7 cellular contexts compared by ENCODE assay signal in the genomic region with DNA sequence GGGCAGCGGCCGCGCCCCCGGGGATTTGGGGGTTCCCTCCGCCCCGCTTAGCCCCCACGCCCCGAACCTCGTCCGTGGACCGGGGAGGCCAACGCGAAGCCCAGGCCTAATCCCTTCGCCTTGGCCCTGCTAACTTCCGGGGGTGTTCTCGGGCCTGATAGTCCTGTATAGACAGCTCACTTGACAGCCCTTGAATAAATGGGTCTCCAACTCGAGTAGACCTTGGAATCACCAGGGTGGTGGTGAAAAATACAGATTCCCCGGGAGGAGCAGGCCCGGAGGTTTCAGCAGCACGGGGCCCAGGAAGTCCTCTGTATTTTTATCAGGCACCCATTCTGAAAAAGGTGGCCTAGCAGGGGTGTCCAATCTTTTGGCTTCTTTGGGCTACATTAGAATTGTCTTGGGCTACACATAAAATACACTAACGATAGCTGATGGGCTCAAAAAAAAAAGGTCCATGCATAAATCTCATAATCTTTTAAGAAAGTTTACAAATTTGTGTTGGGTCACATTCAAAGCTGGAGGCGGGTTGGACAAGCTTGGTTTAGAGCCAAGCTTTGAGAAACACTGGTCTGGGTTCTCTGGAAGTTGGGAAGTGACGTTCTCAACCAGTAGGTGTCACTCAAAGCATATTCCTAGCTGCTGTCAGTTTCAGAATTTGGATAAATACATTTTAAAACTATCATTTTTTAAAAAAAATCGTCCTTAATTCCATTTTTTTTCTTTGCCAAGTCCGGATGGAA.
DNase-seq lines count a peak whose midpoint lies in the region; ATAC-seq, FAIRE-seq and TF ChIP-seq lines count a peak whose summit lies in the region.

No MANE protein-coding gene starts in this region.

- TF ChIP-seq POLR2A in IMR-90 (IDR thresholded peaks at IDR 0.05; ENCODE audit: low read depth, low read length) (no peak), heart left ventricle (IDR thresholded peaks at IDR 0.05) (no peak)

- peak overlapping the region; percentile 92 for H3K27ac ChIP-seq in IMR-90 (ENCODE audit: insufficient read depth, low read length)
- peak overlapping the region; percentile 81 to 98 (median 95) for H3K27ac ChIP-seq in heart left ventricle
- peak overlapping the region; percentile 93 to 97 (median 96) for H3K27ac ChIP-seq in pancreas

- DNase-seq in GM03348 (ENCODE audit: low spot score) = peak; percentile 89
- DNase-seq in IMR-90 = peak; percentile 91
- DNase-seq in OCI-M1 (lab: John Stamatoyannopoulos, UW) = peak; percentile 97
- peak; percentile 77 for DNase-seq in amniotic epithelial cell (ENCODE audit: low read depth)
- DNase-seq in heart left ventricle = peak in 4 of 5 donors; percentile 41 to 69 (median 56)
- peak in 4 of 6 donors; percentile 40 to 71 (median 67) for DNase-seq in pancreas

- H3K23ac ChIP-seq in IMR-90 (ENCODE audit: low read depth, low read length) = peak overlapping the region; percentile 51; the same call in 1 of the 2 replicates

- H3K9ac ChIP-seq in IMR-90 (ENCODE audit: low read depth, low read length) = peak overlapping the region; percentile 53; the same call in 1 of the 2 replicates

- CTCF ChIA-PET in IMR-90 (lab: Yijun Ruan, JAX) = interaction anchor here (0.6 to 1.5 kb wide), 8 partner anchors 11 to 746 kb away, joined by 3 to 8 read pairs (median 4); no protein-coding TSS in a partner anchor

- H3K4me1 ChIP-seq in IMR-90 (ENCODE audit: control insufficient read depth, insufficient read depth, low read length) = peaks cover 5% of the 10 kb centered on the region
- H3K4me1 ChIP-seq in heart left ventricle = peaks cover 0 to 42% (median 21%) of the 10 kb centered on the region in 12 donors
- peaks cover 5 to 9% (median 8%) of the 10 kb centered on the region in 3 donors for H3K4me1 ChIP-seq in pancreas

- BruUV-seq in IMR-90 (replicated peaks; lab: Mats Ljungman, UMichigan) = no TSS peak

- H2AK5ac ChIP-seq in IMR-90 (ENCODE audit: low read depth, low read length) = peak overlapping the region; percentile 42; the same call in 1 of the 2 replicates

- peak overlapping the region; percentile 72 for H4K5ac ChIP-seq in IMR-90 (ENCODE audit: low read depth, low read length)

- peak overlapping the region; percentile 65 for H3K18ac ChIP-seq in IMR-90 (ENCODE audit: low read depth, low read length)

- no peaks in the 10 kb centered on the region for H3K36me3 ChIP-seq in IMR-90 (ENCODE audit: control insufficient read depth, insufficient read depth, low read length)
- no peaks in the 10 kb centered on the region for H3K36me3 ChIP-seq in heart left ventricle
- no peaks in the 10 kb centered on the region for H3K36me3 ChIP-seq in pancreas

- FAIRE-seq in pancreas (lab: Jason Lieb, UNC) = peak; percentile 98

- H2BK15ac ChIP-seq in IMR-90 (ENCODE audit: low read depth, low read length) = no peak overlapping the region

- peak overlapping the region; percentile 9; the same call in 1 of the 2 replicates for H3K56ac ChIP-seq in IMR-90 (ENCODE audit: extremely low read depth, insufficient read depth, low read length)

- in situ Hi-C loops in IMR-90 (cut with MboI; ENCODE audit: low sequenced_read_pairs) = no loop called here

- H2AFZ ChIP-seq in IMR-90 (replicated peaks; ENCODE audit: low read length, poor library complexity) = peak overlapping the region; percentile 90

- WGBS in IMR-90 (ENCODE audit: extremely low coverage in 2 of 2, insufficient read length in 1 of 2), 2 experiments = 16% methylated on average over 13 of the region's 25 CpGs; no CpG with 5 or more reads in 1 of the 2 experiments
- 1 to 9% (median 3%) methylated on average over 12 to 25 of the region's 25 CpGs for WGBS in heart left ventricle, 4 donors
- WGBS in pancreas, 2 donors = 1 to 2% methylated on average over 23 to 25 of the region's 25 CpGs

- peaks cover 0 to 13% of the 10 kb centered on the region in 2 experiments; a peak in 2 of 4 replicates for H3K79me1 ChIP-seq in IMR-90 (ENCODE audit: low read depth in 1 of 2, low read length in 2 of 2)

- TF ChIP-seq RAD21 in IMR-90 (IDR thresholded peaks at IDR 0.05; ENCODE audit: low read length) = peak; percentile 83

- H4K91ac ChIP-seq in IMR-90 (ENCODE audit: insufficient read depth, low read depth, low read length) = 0 out of 2 replicates have a peak overlapping the region, but pooled peaks have one; percentile 15

- peak overlapping the region; percentile 80 for H2AK9ac ChIP-seq in IMR-90 (replicated peaks; ENCODE audit: low read depth, low read length, poor library complexity)

- TF ChIP-seq CTCF in IMR-90 (conservative IDR thresholded peaks at IDR 0.05; ENCODE audit: low read depth, low read length) (peak; percentile 86), heart left ventricle (IDR thresholded peaks at IDR 0.05) (peak; percentile 61 to 95 (median 80)), pancreas (IDR thresholded peaks at IDR 0.05) (peak in 3 of 4 donors; percentile 54 to 68 (median 58))

- peak overlapping the region; percentile 38 for H3K4me2 ChIP-seq in IMR-90 (ENCODE audit: low read depth, low read length)

- H4K20me1 ChIP-seq in IMR-90 (ENCODE audit: insufficient read depth, low read length) = no peaks in the 10 kb centered on the region

- dilution Hi-C loops in IMR-90 (cut with HindIII; ENCODE audit: low sequenced_read_pairs, unreplicated experiment) = no loop called here

- H2BK20ac ChIP-seq in IMR-90 (ENCODE audit: low read depth, low read length) = peak overlapping the region; percentile 8; the same call in 1 of the 2 replicates

- H4K8ac ChIP-seq in IMR-90 (ENCODE audit: low read depth in 2 of 2, low read length in 2 of 2) = peak overlapping the region; percentile 23 to 83

- H3K4me3 ChIP-seq in IMR-90 (ENCODE audit: insufficient read depth, low read depth, low read length) (no peak overlapping the region), heart left ventricle (peak overlapping the region; percentile 32 to 71 (median 56)), pancreas (peak overlapping the region; percentile 23 to 61 (median 46))

- peak overlapping the region; percentile 65 for H3K4ac ChIP-seq in IMR-90 (ENCODE audit: low read depth, low read length)

- ATAC-seq in GM21723 (IDR thresholded peaks at IDR 0.05; ENCODE audit: unreplicated experiment) (peak; percentile 58), IMR-90 (ENCODE audit: low read depth) (peak; percentile 50), heart left ventricle (peak; percentile 66 to 84 (median 76)), pancreas (peak; percentile 85 to 94 (median 86))

- no peaks in the 10 kb centered on the region for H3K9me3 ChIP-seq in IMR-90 (ENCODE audit: control insufficient read depth, insufficient read depth, low read length)
- H3K9me3 ChIP-seq in heart left ventricle = no peaks in the 10 kb centered on the region
- H3K9me3 ChIP-seq in pancreas = no peaks in the 10 kb centered on the region

- H3K27me3 ChIP-seq in IMR-90 (ENCODE audit: control insufficient read depth, insufficient read depth, low read length) (no peaks in the 10 kb centered on the region), heart left ventricle (peaks cover 0 to 7% (median 0%) of the 10 kb centered on the region in 9 donors), pancreas (no peaks in the 10 kb centered on the region)

- H2BK120ac ChIP-seq in IMR-90 (ENCODE audit: low read depth, low read length) = peak overlapping the region; percentile 49

- intact Hi-C loops in IMR-90 (cut with micrococcal nuclease) (loop anchor here (1.0 to 10.0 kb wide), 6 partner anchors 114 to 1254 kb away; no protein-coding TSS in a partner anchor), heart left ventricle (cut with DNase I) (loop anchor here in 4 of 10 donors (5.0 to 10.0 kb wide), 5 partner anchors 202 to 1157 kb away; no protein-coding TSS in a partner anchor), pancreas (cut with DNase I) (no loop called here)

- POLR2A ChIA-PET in IMR-90 (lab: Charles Lee; ENCODE audit: unreplicated experiment) = interaction anchor here (0.6 kb wide), 1 partner anchor 474 kb away, joined by 3 read pairs; no protein-coding TSS in a partner anchor

- peak overlapping the region; percentile 74 for H2BK5ac ChIP-seq in IMR-90 (ENCODE audit: low read depth, low read length, poor library complexity, severe bottlenecking)

- peak overlapping the region; percentile 35 for H3K14ac ChIP-seq in IMR-90 (replicated peaks; ENCODE audit: low read depth, low read length)

- H3K9me1 ChIP-seq in IMR-90 (ENCODE audit: insufficient read depth, low read length) = no peaks in the 10 kb centered on the region; the same call in 1 of the 2 replicates

TF ChIP-seq in IMR-90, 13 proteins besides CTCF, POLR2A, EP300 and RAD21:
- TF ChIP-seq CEBPB (IDR thresholded peaks at IDR 0.05; ENCODE audit: low read depth, low read length) = 0 out of 2 replicates have a peak, but pooled peaks have one; percentile 23
- TF ChIP-seq MAFK (IDR thresholded peaks at IDR 0.05; ENCODE audit: low read depth, low read length) = no peak
- TF ChIP-seq, protein P1, sequence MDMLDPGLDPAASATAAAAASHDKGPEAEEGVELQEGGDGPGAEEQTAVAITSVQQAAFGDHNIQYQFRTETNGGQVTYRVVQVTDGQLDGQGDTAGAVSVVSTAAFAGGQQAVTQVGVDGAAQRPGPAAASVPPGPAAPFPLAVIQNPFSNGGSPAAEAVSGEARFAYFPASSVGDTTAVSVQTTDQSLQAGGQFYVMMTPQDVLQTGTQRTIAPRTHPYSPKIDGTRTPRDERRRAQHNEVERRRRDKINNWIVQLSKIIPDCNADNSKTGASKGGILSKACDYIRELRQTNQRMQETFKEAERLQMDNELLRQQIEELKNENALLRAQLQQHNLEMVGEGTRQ (IDR thresholded peaks at IDR 0.05; ENCODE audit: low read depth, low read length) = no peak
- no peak for TF ChIP-seq MAZ (IDR thresholded peaks at IDR 0.05; ENCODE audit: borderline replicate concordance, low read depth, low read length)
- peak; percentile 63 for TF ChIP-seq SMC3 (IDR thresholded peaks at IDR 0.05; ENCODE audit: low read depth, low read length)
- no peak for TF ChIP-seq RFX5 (IDR thresholded peaks at IDR 0.05; ENCODE audit: low read depth, low read length)
- TF ChIP-seq FOS (IDR thresholded peaks at IDR 0.05; ENCODE audit: low read depth, low read length) = no peak
- TF ChIP-seq MXI1 (IDR thresholded peaks at IDR 0.05; ENCODE audit: borderline replicate concordance, low read depth, low read length) = no peak
- TF ChIP-seq NFE2L2 (IDR thresholded peaks at IDR 0.05; ENCODE audit: low read depth, low read length) = no peak
- TF ChIP-seq CHD1 (IDR thresholded peaks at IDR 0.05; ENCODE audit: low read depth, low read length) = no peak
